In genomic region chr4:82402196-82402775, GRCh38 we compare ENCODE assay signal across 32 cellular contexts.
"Had no signal": no experiment of that assay in that cellular context is flagged by ENCODE, and none has a peak within 500 bp of the region (broad histone marks: within the 10 kb centered on the region; RNA-seq: fewer than 3 reads in every experiment).

No MANE protein-coding gene starts in this region.

- H3K36me3 ChIP-seq: ascending aorta, brain microvascular endothelial cell, gastrocnemius medialis, pancreas, prostate gland, sigmoid colon, thoracic aorta, upper lobe of right lung had no signal

- H3K27me3 ChIP-seq: ascending aorta, brain microvascular endothelial cell, dorsolateral prefrontal cortex, gastrocnemius medialis, pancreas, sigmoid colon, upper lobe of right lung had no signal

- H3K27ac Mint-ChIP-seq: activated CD4-positive, alpha-beta memory T cell treated with anti-CD3 and anti-CD28 coated beads, Interleukin-2, amount 10 ng/mL, durations not matched to agents 7 days and 5 days; activated CD4-positive, alpha-beta T cell treated with anti-CD3 and anti-CD28 coated beads, Interleukin-2, amount 10 ng/mL, durations not matched to agents 7 days and 5 days; activated naive CD4-positive, alpha-beta T cell treated with anti-CD3 and anti-CD28 coated beads, Interleukin-2, amount 10 ng/mL, durations not matched to agents 7 days and 5 days; activated naive CD8-positive, alpha-beta T cell treated with anti-CD3 and anti-CD28 coated beads, Interleukin-2, amount 10 ng/mL, durations not matched to agents 7 days and 5 days; activated T-cell treated with anti-CD3 and anti-CD28 coated beads, Interleukin-2, amount 50 U/mL, for 24 hours; mesothelial cell of epicardium; naive B cell; stimulated activated effector memory CD8-positive, alpha-beta T cell treated with anti-CD3 and anti-CD28 coated beads, Interleukin-12 subunit alpha, Interleukin-12 subunit beta, amount 100 ng/mL, for 72 hours; stimulated activated naive CD8-positive, alpha-beta T cell treated with anti-CD3 and anti-CD28 coated beads, Interleukin-15, Interleukin-2, amounts not matched to agents 100 ng/mL and 50 ng/mL, for 24 hours; WTC11 had no signal

- H3K4me1 ChIP-seq: ascending aorta, gastrocnemius medialis, pancreas, prostate gland, sigmoid colon, upper lobe of right lung had no signal

- H3K9me3 ChIP-seq: ascending aorta, gastrocnemius medialis, pancreas, prostate gland, sigmoid colon, thoracic aorta, upper lobe of right lung had no signal

- DNase-seq: activated CD4-positive, alpha-beta memory T cell treated with anti-CD3 and anti-CD28 coated beads, Interleukin-2, amount 10 ng/mL, durations not matched to agents 7 days and 5 days; activated CD4-positive, alpha-beta T cell treated with anti-CD3 and anti-CD28 coated beads for 1 hour; activated CD4-positive, alpha-beta T cell treated with anti-CD3 and anti-CD28 coated beads, Interleukin-2, amount 10 ng/mL, durations not matched to agents 7 days and 5 days; activated CD8-positive, alpha-beta memory T cell treated with anti-CD3 and anti-CD28 coated beads, Interleukin-2, amount 50 U/mL, for 48 hours; activated gamma-delta T cell; activated naive CD4-positive, alpha-beta T cell treated with anti-CD3 and anti-CD28 coated beads, Interleukin-2, amount 10 ng/mL, durations not matched to agents 7 days and 5 days; activated naive CD8-positive, alpha-beta T cell treated with anti-CD3 and anti-CD28 coated beads, Interleukin-2, amount 10 ng/mL, durations not matched to agents 7 days and 5 days; activated T-cell treated with anti-CD3 and anti-CD28 coated beads, Interleukin-2, amount 50 U/mL, for 24 hours; brain microvascular endothelial cell; dorsolateral prefrontal cortex; effector memory CD4-positive, alpha-beta T cell; gastrocnemius medialis; hippocampal formation; kidney; left colon; naive B cell; nucleus accumbens; pancreas; retina; sigmoid colon; small intestine; stimulated activated CD4-positive, alpha-beta T cell treated with anti-CD3 and anti-CD28 coated beads, Interleukin-4, amount 100 ng/mL, for 24 hours; T-helper 9 cell; upper lobe of right lung had no signal

- H3K4me3 ChIP-seq: ascending aorta, coronary artery, dorsolateral prefrontal cortex, gastrocnemius medialis, pancreas, prostate gland, sigmoid colon, thoracic aorta, upper lobe of right lung had no signal

- H3K4me1 Mint-ChIP-seq: activated CD4-positive, alpha-beta memory T cell treated with anti-CD3 and anti-CD28 coated beads, Interleukin-2, amount 10 ng/mL, durations not matched to agents 7 days and 5 days; activated CD4-positive, alpha-beta T cell treated with anti-CD3 and anti-CD28 coated beads, Interleukin-2, amount 10 ng/mL, durations not matched to agents 7 days and 5 days; activated naive CD4-positive, alpha-beta T cell treated with anti-CD3 and anti-CD28 coated beads, Interleukin-2, amount 10 ng/mL, durations not matched to agents 7 days and 5 days; mesothelial cell of epicardium; stimulated activated effector memory CD8-positive, alpha-beta T cell treated with anti-CD3 and anti-CD28 coated beads, Interleukin-12 subunit alpha, Interleukin-12 subunit beta, amount 100 ng/mL, for 72 hours; WTC11 had no signal

- H3K27ac ChIP-seq: ascending aorta, brain microvascular endothelial cell, coronary artery, dorsolateral prefrontal cortex, gastrocnemius medialis, pancreas, prostate gland, sigmoid colon, thoracic aorta, upper lobe of right lung had no signal

- H3K27me3 Mint-ChIP-seq: activated T-cell treated with anti-CD3 and anti-CD28 coated beads, Interleukin-2, amount 50 U/mL, for 24 hours had no signal

- H3K4me3 Mint-ChIP-seq: activated CD4-positive, alpha-beta memory T cell treated with anti-CD3 and anti-CD28 coated beads, Interleukin-2, amount 10 ng/mL, durations not matched to agents 7 days and 5 days; activated CD4-positive, alpha-beta T cell treated with anti-CD3 and anti-CD28 coated beads, Interleukin-2, amount 10 ng/mL, durations not matched to agents 7 days and 5 days; activated naive CD4-positive, alpha-beta T cell treated with anti-CD3 and anti-CD28 coated beads, Interleukin-2, amount 10 ng/mL, durations not matched to agents 7 days and 5 days; activated naive CD8-positive, alpha-beta T cell treated with anti-CD3 and anti-CD28 coated beads, Interleukin-2, amount 10 ng/mL, durations not matched to agents 7 days and 5 days; activated T-cell treated with anti-CD3 and anti-CD28 coated beads, Interleukin-2, amount 50 U/mL, for 24 hours; mesothelial cell of epicardium; naive B cell; stimulated activated effector memory CD8-positive, alpha-beta T cell treated with anti-CD3 and anti-CD28 coated beads, Interleukin-12 subunit alpha, Interleukin-12 subunit beta, amount 100 ng/mL, for 72 hours; stimulated activated naive CD8-positive, alpha-beta T cell treated with anti-CD3 and anti-CD28 coated beads, Interleukin-15, Interleukin-2, amounts not matched to agents 100 ng/mL and 50 ng/mL, for 24 hours; WTC11 had no signal

- H3K9me3 Mint-ChIP-seq: activated CD4-positive, alpha-beta memory T cell treated with anti-CD3 and anti-CD28 coated beads, Interleukin-2, amount 10 ng/mL, durations not matched to agents 7 days and 5 days; activated CD4-positive, alpha-beta T cell treated with anti-CD3 and anti-CD28 coated beads, Interleukin-2, amount 10 ng/mL, durations not matched to agents 7 days and 5 days; activated naive CD4-positive, alpha-beta T cell treated with anti-CD3 and anti-CD28 coated beads, Interleukin-2, amount 10 ng/mL, durations not matched to agents 7 days and 5 days; activated naive CD8-positive, alpha-beta T cell treated with anti-CD3 and anti-CD28 coated beads, Interleukin-2, amount 10 ng/mL, durations not matched to agents 7 days and 5 days; activated T-cell treated with anti-CD3 and anti-CD28 coated beads, Interleukin-2, amount 50 U/mL, for 24 hours; mesothelial cell of epicardium; naive B cell; stimulated activated effector memory CD8-positive, alpha-beta T cell treated with anti-CD3 and anti-CD28 coated beads, Interleukin-12 subunit alpha, Interleukin-12 subunit beta, amount 100 ng/mL, for 72 hours; stimulated activated naive CD8-positive, alpha-beta T cell treated with anti-CD3 and anti-CD28 coated beads, Interleukin-15, Interleukin-2, amounts not matched to agents 100 ng/mL and 50 ng/mL, for 24 hours; WTC11 had no signal

- ATAC-seq: gastrocnemius medialis; left colon; pancreas; stimulated activated effector memory CD8-positive, alpha-beta T cell treated with anti-CD3 and anti-CD28 coated beads, Interleukin-12 subunit alpha, Interleukin-12 subunit beta, amount 100 ng/mL, for 72 hours; upper lobe of right lung; WTC11 had no signal

- H3K36me3 Mint-ChIP-seq: activated naive CD4-positive, alpha-beta T cell treated with anti-CD3 and anti-CD28 coated beads, Interleukin-2, amount 10 ng/mL, durations not matched to agents 7 days and 5 days; mesothelial cell of epicardium; naive B cell; stimulated activated effector memory CD8-positive, alpha-beta T cell treated with anti-CD3 and anti-CD28 coated beads, Interleukin-12 subunit alpha, Interleukin-12 subunit beta, amount 100 ng/mL, for 72 hours; WTC11 had no signal
